Comparison of ENCODE assay signal across 30 cellular contexts in genomic region chr7:66826649-66827048, GRCh38.
"Had no signal": no experiment of that assay in that cellular context is flagged by ENCODE, and none has a peak within 500 bp of the region (broad histone marks: within the 10 kb centered on the region; RNA-seq: fewer than 3 reads in every experiment).

No MANE protein-coding gene starts in this region.

- H3K36me3 Mint-ChIP-seq: activated naive CD4-positive, alpha-beta T cell treated with anti-CD3 and anti-CD28 coated beads, Interleukin-2, amount 50 U/mL, for 24 hours; activated naive CD8-positive, alpha-beta T cell treated with anti-CD3 and anti-CD28 coated beads for 36 hours had no signal

- H3K36me3 ChIP-seq: adrenal gland, colonic mucosa, WERI-Rb-1 had no signal

- ATAC-seq: activated naive CD8-positive, alpha-beta T cell treated with anti-CD3 and anti-CD28 coated beads, Interleukin-2, amount 50 U/mL, for 24 hours; activated T-cell treated with anti-CD3 and anti-CD28 coated beads, Interleukin-2, amount 50 U/mL, for 72 hours; body of pancreas; esophagus mucosa; T-helper 17 cell had no signal

- H3K27ac ChIP-seq: adrenal gland, body of pancreas, colonic mucosa, dorsolateral prefrontal cortex, WERI-Rb-1 had no signal

- H3K4me1 Mint-ChIP-seq: activated CD4-positive, alpha-beta memory T cell treated with anti-CD3 and anti-CD28 coated beads, Interleukin-2, amount 10 ng/mL, durations not matched to agents 7 days and 5 days; activated CD4-positive, alpha-beta T cell treated with anti-CD3 and anti-CD28 coated beads, Interleukin-2, amount 10 ng/mL, durations not matched to agents 7 days and 5 days; activated naive CD4-positive, alpha-beta T cell treated with anti-CD3 and anti-CD28 coated beads, Interleukin-2, amount 50 U/mL, for 24 hours; activated naive CD8-positive, alpha-beta T cell treated with anti-CD3 and anti-CD28 coated beads for 36 hours; activated naive CD8-positive, alpha-beta T cell treated with anti-CD3 and anti-CD28 coated beads, Interleukin-2, amount 50 U/mL, for 24 hours; endodermal cell; T-helper 17 cell had no signal

- H3K27me3 ChIP-seq: adrenal gland, body of pancreas, colonic mucosa, dorsolateral prefrontal cortex had no signal

- H3K27me3 Mint-ChIP-seq: activated CD4-positive, alpha-beta memory T cell treated with anti-CD3 and anti-CD28 coated beads, Interleukin-2, amount 10 ng/mL, durations not matched to agents 7 days and 5 days; activated CD4-positive, alpha-beta T cell treated with anti-CD3 and anti-CD28 coated beads, Interleukin-2, amount 10 ng/mL, durations not matched to agents 7 days and 5 days; activated naive CD4-positive, alpha-beta T cell treated with anti-CD3 and anti-CD28 coated beads, Interleukin-2, amount 50 U/mL, for 24 hours; activated naive CD8-positive, alpha-beta T cell treated with anti-CD3 and anti-CD28 coated beads for 36 hours; activated naive CD8-positive, alpha-beta T cell treated with anti-CD3 and anti-CD28 coated beads, Interleukin-2, amount 50 U/mL, for 24 hours; activated T-cell treated with anti-CD3 and anti-CD28 coated beads, Interleukin-2, amount 50 U/mL, for 24 hours; T-helper 17 cell had no signal

- H3K9me3 ChIP-seq: adrenal gland, body of pancreas, colonic mucosa had no signal

- H3K27ac Mint-ChIP-seq: activated CD4-positive, alpha-beta memory T cell treated with anti-CD3 and anti-CD28 coated beads, Interleukin-2, amount 10 ng/mL, durations not matched to agents 7 days and 5 days; activated CD4-positive, alpha-beta T cell treated with anti-CD3 and anti-CD28 coated beads, Interleukin-2, amount 10 ng/mL, durations not matched to agents 7 days and 5 days; activated naive CD4-positive, alpha-beta T cell treated with anti-CD3 and anti-CD28 coated beads for 36 hours; activated naive CD4-positive, alpha-beta T cell treated with anti-CD3 and anti-CD28 coated beads, Interleukin-2, amount 50 U/mL, for 24 hours; activated naive CD8-positive, alpha-beta T cell treated with anti-CD3 and anti-CD28 coated beads for 36 hours; activated naive CD8-positive, alpha-beta T cell treated with anti-CD3 and anti-CD28 coated beads, Interleukin-2, amount 50 U/mL, for 24 hours; activated T-cell treated with anti-CD3 and anti-CD28 coated beads, Interleukin-2, amount 50 U/mL, for 24 hours; activated T-cell treated with anti-CD3 and anti-CD28 coated beads, Interleukin-2, amount 50 U/mL, for 72 hours; dendritic cell treated with granulocyte-macrophage colony-stimulating factor and Interleukin-4, amounts not matched to agents 40 ng/mL and 50 ng/mL, for 4 days; endodermal cell; T-helper 17 cell; T-helper 2 cell treated with Interferon-gamma antibody and Interleukin-4, amounts not matched to agents 5 μg/mL and 100 μg/mL, for 36 hours had no signal

- H3K4me1 ChIP-seq: adrenal gland, body of pancreas, colonic mucosa had no signal

- FAIRE-seq: frontal cortex had no signal

- H3K9me3 Mint-ChIP-seq: activated naive CD4-positive, alpha-beta T cell treated with anti-CD3 and anti-CD28 coated beads, Interleukin-2, amount 50 U/mL, for 24 hours; activated naive CD8-positive, alpha-beta T cell treated with anti-CD3 and anti-CD28 coated beads, Interleukin-2, amount 50 U/mL, for 24 hours; activated T-cell treated with anti-CD3 and anti-CD28 coated beads, Interleukin-2, amount 50 U/mL, for 24 hours; activated T-cell treated with anti-CD3 and anti-CD28 coated beads, Interleukin-2, amount 50 U/mL, for 72 hours; endodermal cell; T-helper 2 cell treated with Interferon-gamma antibody and Interleukin-4, amounts not matched to agents 5 μg/mL and 100 μg/mL, for 36 hours had no signal

- H3K4me3 ChIP-seq: adrenal gland, body of pancreas, colonic mucosa, dorsolateral prefrontal cortex had no signal

- H3K4me3 Mint-ChIP-seq: activated CD4-positive, alpha-beta memory T cell treated with anti-CD3 and anti-CD28 coated beads, Interleukin-2, amount 10 ng/mL, durations not matched to agents 7 days and 5 days; activated CD4-positive, alpha-beta T cell treated with anti-CD3 and anti-CD28 coated beads, Interleukin-2, amount 10 ng/mL, durations not matched to agents 7 days and 5 days; activated naive CD4-positive, alpha-beta T cell treated with anti-CD3 and anti-CD28 coated beads for 36 hours; activated naive CD4-positive, alpha-beta T cell treated with anti-CD3 and anti-CD28 coated beads, Interleukin-2, amount 50 U/mL, for 24 hours; activated naive CD8-positive, alpha-beta T cell treated with anti-CD3 and anti-CD28 coated beads for 36 hours; activated naive CD8-positive, alpha-beta T cell treated with anti-CD3 and anti-CD28 coated beads, Interleukin-2, amount 50 U/mL, for 24 hours; activated T-cell treated with anti-CD3 and anti-CD28 coated beads, Interleukin-2, amount 50 U/mL, for 24 hours; activated T-cell treated with anti-CD3 and anti-CD28 coated beads, Interleukin-2, amount 50 U/mL, for 72 hours; dendritic cell treated with granulocyte-macrophage colony-stimulating factor and Interleukin-4, amounts not matched to agents 40 ng/mL and 50 ng/mL, for 4 days; endodermal cell; T-helper 17 cell; T-helper 2 cell treated with Interferon-gamma antibody and Interleukin-4, amounts not matched to agents 5 μg/mL and 100 μg/mL, for 36 hours had no signal

- DNase-seq: activated CD4-positive, alpha-beta memory T cell treated with anti-CD3 and anti-CD28 coated beads, Interleukin-2, amount 10 ng/mL, durations not matched to agents 7 days and 5 days; activated CD4-positive, alpha-beta T cell treated with anti-CD3 and anti-CD28 coated beads for 1 hour; activated CD4-positive, alpha-beta T cell treated with anti-CD3 and anti-CD28 coated beads for 4 hours; activated CD4-positive, alpha-beta T cell treated with anti-CD3 and anti-CD28 coated beads, Interleukin-2, amount 10 ng/mL, durations not matched to agents 7 days and 5 days; activated CD4-positive, alpha-beta T cell treated with anti-CD3 and anti-CD28 coated beads, Interleukin-2, amount 50 U/mL, for 4 hours; activated CD8-positive, alpha-beta memory T cell treated with anti-CD3 and anti-CD28 coated beads, Interleukin-2, amount 50 U/mL, for 48 hours; activated naive CD4-positive, alpha-beta T cell treated with anti-CD3 and anti-CD28 coated beads for 36 hours; activated naive CD8-positive, alpha-beta T cell treated with anti-CD3 and anti-CD28 coated beads for 36 hours; activated naive CD8-positive, alpha-beta T cell treated with anti-CD3 and anti-CD28 coated beads, Interleukin-2, amount 50 U/mL, for 24 hours; activated T-cell treated with anti-CD3 and anti-CD28 coated beads for 4 hours; activated T-cell treated with anti-CD3 and anti-CD28 coated beads, Interleukin-2, amount 50 U/mL, for 24 hours; activated T-cell treated with anti-CD3 and anti-CD28 coated beads, Interleukin-2, amount 50 U/mL, for 72 hours; adrenal gland; amygdala; body of pancreas; colonic mucosa; dorsolateral prefrontal cortex; effector memory CD4-positive, alpha-beta T cell; endodermal cell; foreskin fibroblast; head of caudate nucleus; T-helper 1 cell; T-helper 17 cell; T1000; WERI-Rb-1 had no signal
